8 cellular contexts compared by ENCODE assay signal in genomic region chr6:44264154-44265002, GRCh38. TPM values are rescaled to one million over a fixed set of nuclear protein-coding genes. Genes with fewer than 3 reads are reported as not detected.
DNase-seq lines count a peak whose midpoint lies in the region; ATAC-seq and TF ChIP-seq lines count a peak whose summit lies in the region.

No MANE protein-coding gene starts in this region.

- H3K27ac ChIP-seq in HL-60 (replicated peaks) (peak overlapping the region; percentile 72), ovary (peak overlapping the region in 1 of 2 donors; percentile 41)

- H3K27me3 ChIP-seq in HL-60 (ENCODE audit: insufficient read depth, poor library complexity, severe bottlenecking) (no peaks in the 10 kb centered on the region), ovary (no peaks in the 10 kb centered on the region)

- CTCF ChIA-PET in activated B cell treated with CpG ODN at 0.5 μM for 24 hours (lab: Charles Lee): interaction anchor here (0.9 to 3.2 kb wide), 8 partner anchors 10 to 95 kb away, joined by 3 to 12 read pairs (median 4); partner anchors contain the start of genes AARS2 and HSP90AB1

- H3K27me3 Mint-ChIP-seq in activated B cell treated with CpG ODN at 0.5 μM for 24 hours: no peaks in the 10 kb centered on the region

- TF ChIP-seq CTCF in HL-60 (IDR thresholded peaks at IDR 0.05; ENCODE audit: insufficient read depth, low read length) (no peak), activated B cell treated with CpG ODN at 0.5 μM for 24 hours (IDR thresholded peaks at IDR 0.05) (no peak), fibroblast of the aortic adventitia (IDR thresholded peaks at IDR 0.05; ENCODE audit: insufficient read depth, low read length) (no peak), ovary (IDR thresholded peaks at IDR 0.05) (no peak)

- H3K9me3 ChIP-seq in ovary: no peaks in the 10 kb centered on the region

- H3K4me1 Mint-ChIP-seq in activated B cell treated with CpG ODN at 0.5 μM for 24 hours: peaks cover 77% of the 10 kb centered on the region

- no peaks in the 10 kb centered on the region for H3K36me3 ChIP-seq in ovary

- no peak for TF ChIP-seq EP300 in ovary (IDR thresholded peaks at IDR 0.05)

- intact Hi-C loops in activated B cell treated with CpG ODN at 0.5 μM for 24 hours (cut with micrococcal nuclease): loop anchor here (1.0 to 10.0 kb wide), 12 partner anchors 7 to 1700 kb away; partner anchors contain the start of genes CDC5L, GTPBP2, LRRC73 and MRPL14
- intact Hi-C loops in ovary (cut with DNase I): no loop called here

- WGBS in ovary, 3 donors: 10 to 15% (median 15%) methylated on average over 13 of the region's 13 CpGs

- peaks cover 9% of the 10 kb centered on the region for H3K4me1 ChIP-seq in ovary (ENCODE audit: insufficient read depth)

- TF ChIP-seq POLR2A in ovary (IDR thresholded peaks at IDR 0.05): no peak

- peaks cover 54% of the 10 kb centered on the region for H3K36me3 Mint-ChIP-seq in activated B cell treated with CpG ODN at 0.5 μM for 24 hours (ENCODE audit: low read depth)

- peak overlapping the region; percentile 99 for H3K27ac Mint-ChIP-seq in activated B cell treated with CpG ODN at 0.5 μM for 24 hours

- peak overlapping the region; percentile 100 for H3K4me3 Mint-ChIP-seq in activated B cell treated with CpG ODN at 0.5 μM for 24 hours

- POLR2A ChIA-PET in activated B cell treated with CpG ODN at 0.5 μM for 24 hours (lab: Charles Lee): interaction anchor here (0.6 to 13.7 kb wide), 19 partner anchors 9 to 1519 kb away, joined by 3 to 549 read pairs (median 4); partner anchors contain the start of genes CDC5L, GTPBP2, HSP90AB1 and RPL7L1

- H3K4me3 ChIP-seq in HL-60 (replicated peaks; ENCODE audit: insufficient read depth, low read length) (peak overlapping the region; percentile 71), fibroblast of the aortic adventitia (ENCODE audit: low read depth, low read length) (peak overlapping the region; percentile 82), ovary (peak overlapping the region; percentile 79)

- DNase-seq in activated effector memory CD4-positive, alpha-beta T cell treated with anti-CD3 and anti-CD28 coated beads, Interleukin-2, amount 50 U/mL, for 16 hours: peak; percentile 79
- DNase-seq in activated effector memory CD4-positive, alpha-beta T cell treated with Interleukin-2 at 50 U/mL for 16 hours: no peak
- DNase-seq in HL-60 (ENCODE audit: low read depth in 1 of 2, low spot score in 1 of 2) (peak in 1 of 2 experiments; percentile 94), activated B cell treated with CpG ODN at 0.5 μM for 24 hours (peak; percentile 66), fibroblast of the aortic adventitia (ENCODE audit: low read depth) (no peak), ovary (peak in 1 of 5 donors; percentile 19), H4 (ENCODE audit: low spot score) (no peak), mesenteric fat pad (ENCODE audit: low spot score) (no peak)

- ATAC-seq in activated B cell treated with CpG ODN at 0.5 μM for 24 hours (ENCODE audit: low read depth): peak; percentile 55

- H3K9me3 Mint-ChIP-seq in activated B cell treated with CpG ODN at 0.5 μM for 24 hours: no peaks in the 10 kb centered on the region

RNA-seq across cellular contexts. Expression of gene NFKBIE, which starts 1.0 kb away (rescaled TPM):
- total RNA-seq in activated B cell treated with CpG ODN at 0.5 μM for 24 hours (94.7 and 99.2 TPM in 2 replicates), fibroblast of the aortic adventitia (ENCODE audit: low replicate concordance) (5.4 and 74.7 TPM in 2 replicates), ovary (10 to 100 TPM in 2 of 7 donors, 1 to 10 TPM in 5; 2.8 to 93.6 (median 4.9) TPM), mesenteric fat pad (6.6 TPM)
- polyA plus RNA-seq in ovary: 1 to 10 TPM; 2.7 to 6.8 TPM
- total RNA-seq in H4 (2014; rRNA removed; shearing (Covaris generic)): 11.2 and 12.4 TPM in 2 replicates

RNA-seq across cellular contexts. Expression of gene TMEM151B, which starts 5.9 kb away (rescaled TPM):
- total RNA-seq in activated B cell treated with CpG ODN at 0.5 μM for 24 hours (0.10 TPM in 1 of 2 replicates, not detected in the other), fibroblast of the aortic adventitia (ENCODE audit: low replicate concordance) (not detected in 2 replicates), ovary (under 1 TPM in 4 of 7 donors, not detected in 3; under 0.01 to 0.12 (median 0.05) TPM), mesenteric fat pad (not detected)
- under 1 TPM in 1 of 2 donors, not detected in 1; 0.04 TPM for polyA plus RNA-seq in ovary
- 0.37 TPM in 1 of 2 replicates, not detected in the other for total RNA-seq in H4 (2014; rRNA removed; shearing (Covaris generic))

RNA-seq across cellular contexts. Expression of gene SLC35B2, which starts 7.0 kb away (rescaled TPM):
- 27.0 and 29.1 TPM in 2 replicates for total RNA-seq in activated B cell treated with CpG ODN at 0.5 μM for 24 hours
- 56.4 and 60.8 TPM in 2 replicates for total RNA-seq in fibroblast of the aortic adventitia (ENCODE audit: low replicate concordance)
- total RNA-seq in ovary: 10 to 100 TPM; 19.7 to 41.0 (median 29.7) TPM
- 10 to 100 TPM; 21.0 to 23.9 TPM for polyA plus RNA-seq in ovary
- 177 and 195 TPM in 2 replicates for total RNA-seq in H4 (2014; rRNA removed; shearing (Covaris generic))
- total RNA-seq in mesenteric fat pad: 27.4 TPM

RNA-seq across cellular contexts. Expression of gene HSP90AB1, which starts 17.5 kb away (rescaled TPM):
- total RNA-seq in activated B cell treated with CpG ODN at 0.5 μM for 24 hours: 1,222 and 1,311 TPM in 2 replicates
- 797 and 832 TPM in 2 replicates for total RNA-seq in fibroblast of the aortic adventitia (ENCODE audit: low replicate concordance)
- 1,000 to 10,000 TPM in 6 of 7 donors, 100 to 1,000 TPM in 1; 820 to 1,796 (median 1,051) TPM for total RNA-seq in ovary
- polyA plus RNA-seq in ovary: 1,000 to 10,000 TPM in 1 of 2 donors, 100 to 1,000 TPM in 1; 972 to 1,905 TPM
- total RNA-seq in H4 (2014; rRNA removed; shearing (Covaris generic)): 2,045 and 2,316 TPM in 2 replicates
- total RNA-seq in mesenteric fat pad: 630 TPM

RNA-seq across cellular contexts. Expression of gene SLC29A1, which starts 41.0 kb away (rescaled TPM):
- total RNA-seq in activated B cell treated with CpG ODN at 0.5 μM for 24 hours (15.0 and 17.3 TPM in 2 replicates), fibroblast of the aortic adventitia (ENCODE audit: low replicate concordance) (5.2 and 23.6 TPM in 2 replicates), ovary (10 to 100 TPM; 11.2 to 35.4 (median 30.2) TPM), mesenteric fat pad (205 TPM)
- polyA plus RNA-seq in ovary: 10 to 100 TPM; 24.8 to 54.0 TPM
- 17.3 and 33.8 TPM in 2 replicates for total RNA-seq in H4 (2014; rRNA removed; shearing (Covaris generic))

Comparison
In these comparisons a context has a peak if more than half of its experiments do, and no peak if none do; other contexts are left out.
1. DNase-seq: peak in activated effector memory CD4-positive, alpha-beta T cell treated with anti-CD3 and anti-CD28 coated beads, Interleukin-2, amount 50 U/mL, for 16 hours (single experiment) and activated B cell treated with CpG ODN at 0.5 μM for 24 hours (single experiment); none in activated effector memory CD4-positive, alpha-beta T cell treated with Interleukin-2 at 50 U/mL for 16 hours (single experiment), fibroblast of the aortic adventitia (single experiment), H4 (single experiment) and mesenteric fat pad (single experiment).
2. Peak in every context shown above with its lines, with median percentiles within 50 percentile points of each other: H3K4me3 ChIP-seq.